2 cellular contexts compared by ENCODE assay signal in the genomic region with DNA sequence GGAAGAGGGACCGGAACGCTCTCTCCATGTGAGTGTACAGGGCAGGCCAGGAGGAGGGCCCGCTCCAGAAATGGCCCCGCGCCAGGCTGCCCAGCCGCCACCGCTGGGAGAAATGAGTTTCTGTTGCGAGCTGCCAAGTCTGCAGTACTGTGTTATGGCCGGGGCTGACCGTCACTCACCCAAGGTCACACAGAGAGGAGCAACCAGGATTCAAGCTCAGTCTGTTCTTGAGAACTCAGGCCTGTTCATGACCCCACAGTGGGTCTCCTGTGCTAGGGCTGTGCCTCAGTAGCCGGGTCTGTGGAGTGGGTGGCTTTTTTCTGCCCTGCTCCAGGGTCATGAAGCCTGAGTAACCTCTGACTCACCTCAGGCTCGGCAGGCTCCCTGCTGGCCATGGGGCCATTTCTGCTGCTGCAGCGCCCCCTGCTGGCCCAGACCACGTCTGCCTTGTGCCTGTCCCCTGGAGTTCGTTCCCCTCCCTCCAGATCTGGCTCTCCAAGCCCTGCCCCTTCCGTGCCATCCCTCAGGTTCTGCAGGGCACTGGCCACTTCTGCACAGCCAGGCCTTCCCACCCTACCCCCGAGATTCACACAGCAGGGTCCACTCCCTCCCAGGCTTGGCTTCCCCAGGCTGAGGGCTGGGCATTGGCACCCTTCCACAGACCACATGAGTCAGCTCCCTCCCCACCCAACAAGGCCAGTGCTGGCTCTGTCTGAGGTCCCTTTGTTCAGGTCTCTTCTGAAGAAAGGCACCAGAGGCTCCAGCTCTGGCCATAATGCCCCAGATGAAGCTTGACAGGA.
TF ChIP-seq lines count a peak whose summit lies in the region.

No MANE protein-coding gene starts in this region.

TF ChIP-seq in HCT116, 20 proteins besides CTCF, POLR2A, EP300 and RAD21:
- no peak; the same call in 1 of the 2 replicates for TF ChIP-seq JUND (IDR thresholded peaks at IDR 0.05)
- peak; percentile 77 for TF ChIP-seq FOSL1 (IDR thresholded peaks at IDR 0.05; ENCODE audit: low read depth)
- no peak; the same call in none of the 2 replicates for TF ChIP-seq SP1 (IDR thresholded peaks at IDR 0.05; ENCODE audit: low read depth)
- peak; percentile 34; the same call in 1 of the 2 replicates for TF ChIP-seq POLR2AphosphoS5 (IDR thresholded peaks at IDR 0.05; ENCODE audit: low read depth, low read length)
- TF ChIP-seq, protein P1, sequence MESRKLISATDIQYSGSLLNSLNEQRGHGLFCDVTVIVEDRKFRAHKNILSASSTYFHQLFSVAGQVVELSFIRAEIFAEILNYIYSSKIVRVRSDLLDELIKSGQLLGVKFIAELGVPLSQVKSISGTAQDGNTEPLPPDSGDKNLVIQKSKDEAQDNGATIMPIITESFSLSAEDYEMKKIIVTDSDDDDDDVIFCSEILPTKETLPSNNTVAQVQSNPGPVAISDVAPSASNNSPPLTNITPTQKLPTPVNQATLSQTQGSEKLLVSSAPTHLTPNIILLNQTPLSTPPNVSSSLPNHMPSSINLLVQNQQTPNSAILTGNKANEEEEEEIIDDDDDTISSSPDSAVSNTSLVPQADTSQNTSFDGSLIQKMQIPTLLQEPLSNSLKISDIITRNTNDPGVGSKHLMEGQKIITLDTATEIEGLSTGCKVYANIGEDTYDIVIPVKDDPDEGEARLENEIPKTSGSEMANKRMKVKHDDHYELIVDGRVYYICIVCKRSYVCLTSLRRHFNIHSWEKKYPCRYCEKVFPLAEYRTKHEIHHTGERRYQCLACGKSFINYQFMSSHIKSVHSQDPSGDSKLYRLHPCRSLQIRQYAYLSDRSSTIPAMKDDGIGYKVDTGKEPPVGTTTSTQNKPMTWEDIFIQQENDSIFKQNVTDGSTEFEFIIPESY (IDR thresholded peaks at IDR 0.05; ENCODE audit: extremely low read depth, insufficient replicate concordance, low read length), result no peak
- TF ChIP-seq, protein P2, sequence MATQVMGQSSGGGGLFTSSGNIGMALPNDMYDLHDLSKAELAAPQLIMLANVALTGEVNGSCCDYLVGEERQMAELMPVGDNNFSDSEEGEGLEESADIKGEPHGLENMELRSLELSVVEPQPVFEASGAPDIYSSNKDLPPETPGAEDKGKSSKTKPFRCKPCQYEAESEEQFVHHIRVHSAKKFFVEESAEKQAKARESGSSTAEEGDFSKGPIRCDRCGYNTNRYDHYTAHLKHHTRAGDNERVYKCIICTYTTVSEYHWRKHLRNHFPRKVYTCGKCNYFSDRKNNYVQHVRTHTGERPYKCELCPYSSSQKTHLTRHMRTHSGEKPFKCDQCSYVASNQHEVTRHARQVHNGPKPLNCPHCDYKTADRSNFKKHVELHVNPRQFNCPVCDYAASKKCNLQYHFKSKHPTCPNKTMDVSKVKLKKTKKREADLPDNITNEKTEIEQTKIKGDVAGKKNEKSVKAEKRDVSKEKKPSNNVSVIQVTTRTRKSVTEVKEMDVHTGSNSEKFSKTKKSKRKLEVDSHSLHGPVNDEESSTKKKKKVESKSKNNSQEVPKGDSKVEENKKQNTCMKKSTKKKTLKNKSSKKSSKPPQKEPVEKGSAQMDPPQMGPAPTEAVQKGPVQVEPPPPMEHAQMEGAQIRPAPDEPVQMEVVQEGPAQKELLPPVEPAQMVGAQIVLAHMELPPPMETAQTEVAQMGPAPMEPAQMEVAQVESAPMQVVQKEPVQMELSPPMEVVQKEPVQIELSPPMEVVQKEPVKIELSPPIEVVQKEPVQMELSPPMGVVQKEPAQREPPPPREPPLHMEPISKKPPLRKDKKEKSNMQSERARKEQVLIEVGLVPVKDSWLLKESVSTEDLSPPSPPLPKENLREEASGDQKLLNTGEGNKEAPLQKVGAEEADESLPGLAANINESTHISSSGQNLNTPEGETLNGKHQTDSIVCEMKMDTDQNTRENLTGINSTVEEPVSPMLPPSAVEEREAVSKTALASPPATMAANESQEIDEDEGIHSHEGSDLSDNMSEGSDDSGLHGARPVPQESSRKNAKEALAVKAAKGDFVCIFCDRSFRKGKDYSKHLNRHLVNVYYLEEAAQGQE (IDR thresholded peaks at IDR 0.05; ENCODE audit: low read depth), result no peak
- TF ChIP-seq TCF7L2 (IDR thresholded peaks at IDR 0.05; ENCODE audit: borderline replicate concordance, extremely low read depth, insufficient read depth, insufficient read length), result peak; percentile 47
- TF ChIP-seq YY1 (IDR thresholded peaks at IDR 0.05; ENCODE audit: extremely low read depth, insufficient replicate concordance, low read depth, low read length), result peak; percentile 42
- TF ChIP-seq, protein P3, sequence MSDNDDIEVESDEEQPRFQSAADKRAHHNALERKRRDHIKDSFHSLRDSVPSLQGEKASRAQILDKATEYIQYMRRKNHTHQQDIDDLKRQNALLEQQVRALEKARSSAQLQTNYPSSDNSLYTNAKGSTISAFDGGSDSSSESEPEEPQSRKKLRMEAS (IDR thresholded peaks at IDR 0.05), result peak; percentile 18; the same call in 1 of the 2 replicates
- TF ChIP-seq CBX3 (IDR thresholded peaks at IDR 0.05; ENCODE audit: low read depth), result peak; percentile 70; the same call in 1 of the 2 replicates

TF ChIP-seq in H1, 55 proteins besides CTCF, POLR2A, EP300 and RAD21:
- TF ChIP-seq SP1 (IDR thresholded peaks at IDR 0.05; ENCODE audit: low read depth, low read length) (no peak), GABPA (IDR thresholded peaks at IDR 0.05; ENCODE audit: borderline replicate concordance, insufficient read depth, low read length) (no peak), KDM1A (IDR thresholded peaks at IDR 0.05; ENCODE audit: borderline replicate concordance, low read length) (peak; percentile 83), RNF2 (IDR thresholded peaks at IDR 0.05; ENCODE audit: borderline replicate concordance, low read depth, low read length, missing control alignments, poor library complexity, severe bottlenecking) (no peak), CHD1 (IDR thresholded peaks at IDR 0.05; ENCODE audit: low read depth, low read length) (no peak), CREB1 (IDR thresholded peaks at IDR 0.05) (peak; percentile 60; the same call in 1 of the 2 replicates), SIRT6 (IDR thresholded peaks at IDR 0.05; ENCODE audit: low read length) (no peak), TAF7 (optimal IDR thresholded peaks at IDR 0.05; ENCODE audit: borderline replicate concordance, low read depth, low read length) (no peak), ASH2L (IDR thresholded peaks at IDR 0.05; ENCODE audit: low read length) (peak; percentile 48), JUN (IDR thresholded peaks at IDR 0.05; ENCODE audit: low read depth, low read length) (peak; percentile 79; the same call in 1 of the 2 replicates), POLR2AphosphoS5 (IDR thresholded peaks at IDR 0.05; ENCODE audit: low read depth, low read length) (no peak), TCF12 (IDR thresholded peaks at IDR 0.05; ENCODE audit: low read depth, low read length) (no peak), YY1 (IDR thresholded peaks at IDR 0.05; ENCODE audit: low read depth, low read length) (0 out of 2 replicates have a peak, but pooled peaks have one; percentile 20), TBP (IDR thresholded peaks at IDR 0.05; ENCODE audit: low read depth, low read length) (no peak), KDM5A (IDR thresholded peaks at IDR 0.05; ENCODE audit: low read length) (no peak), BCL11A (IDR thresholded peaks at IDR 0.05; ENCODE audit: low read depth in 2 of 2, low read length in 2 of 2) (no peak), JUND (IDR thresholded peaks at IDR 0.05; ENCODE audit: low read length) (peak; percentile 94), RXRA (IDR thresholded peaks at IDR 0.05; ENCODE audit: insufficient read depth, low read depth, low read length) (peak; percentile 95), BRCA1 (IDR thresholded peaks at IDR 0.05; ENCODE audit: low read depth, low read length) (no peak), SUZ12 (IDR thresholded peaks at IDR 0.05; ENCODE audit: low read length) (no peak), GTF2F1 (IDR thresholded peaks at IDR 0.05; ENCODE audit: borderline replicate concordance, low read depth, low read length) (no peak), HDAC6 (IDR thresholded peaks at IDR 0.05; ENCODE audit: low read depth, low read length) (no peak)
- TF ChIP-seq, protein P3 (IDR thresholded peaks at IDR 0.05), result peak; percentile 54; the same call in 1 of the 2 replicates
